6 cellular contexts compared by ENCODE assay signal in the genomic region with DNA sequence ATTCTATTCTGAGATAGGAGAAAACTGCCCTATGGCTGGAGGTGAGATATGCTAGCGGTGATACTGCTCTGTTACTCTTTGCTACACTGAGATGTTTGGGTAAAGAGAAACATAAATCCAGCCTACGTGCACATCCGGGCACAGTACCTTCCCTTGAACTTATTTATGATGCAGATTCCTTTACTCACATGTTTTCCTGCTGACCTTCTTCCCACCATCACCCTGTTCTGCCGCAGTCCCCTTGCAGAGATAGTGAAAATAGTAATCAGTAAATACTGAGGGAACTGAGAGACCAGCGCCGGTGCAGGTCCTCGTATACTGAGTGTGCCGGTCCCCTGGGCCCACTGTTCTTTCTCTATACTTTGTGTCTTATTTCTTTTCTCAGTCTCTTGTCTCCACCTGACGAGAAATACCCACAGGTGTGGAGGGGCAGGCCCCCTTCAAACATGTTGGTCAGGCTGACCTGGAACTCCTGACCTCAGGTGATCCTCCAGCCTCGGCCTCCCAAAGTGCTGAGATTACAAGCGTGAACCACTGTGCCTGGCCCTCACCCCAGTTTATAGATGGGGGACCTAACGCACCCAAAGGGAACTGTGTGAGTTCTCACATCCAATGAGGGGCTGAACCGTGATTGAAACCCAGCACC. TPM values are rescaled to one million over a fixed set of nuclear protein-coding genes. Genes with fewer than 3 reads are reported as not detected.
DNase-seq lines count a peak whose midpoint lies in the region; ATAC-seq and TF ChIP-seq lines count a peak whose summit lies in the region.
"Not testable (repeated sequence)": the region's sequence is repeated elsewhere in the genome, so short reads cannot be mapped to it uniquely, and the experiment has no call there.

No MANE protein-coding gene starts in this region.

- H3K27ac Mint-ChIP-seq in CD4-positive, CD25-positive, alpha-beta regulatory T cell = peak overlapping the region; percentile 90 to 97 (median 95)
- peak overlapping the region; percentile 87 for H3K27ac Mint-ChIP-seq in T-helper 1 cell treated with Interleukin-12 subunit alpha and Interleukin-12 subunit beta and Interleukin-4 antibody, amounts not matched to agents 30 μg/mL and 1 μg/mL, for 36 hours
- H3K27ac Mint-ChIP-seq in activated naive CD4-positive, alpha-beta T cell treated with anti-CD3 and anti-CD28 coated beads, Interleukin-2, amount 10 ng/mL, durations not matched to agents 7 days and 5 days = peak overlapping the region; percentile 93
- H3K27ac Mint-ChIP-seq in endothelial cell (ENCODE audit: unreplicated experiment) (peak overlapping the region; percentile 96), mesothelial cell of epicardium (peak overlapping the region; percentile 92)
- peak overlapping the region; percentile 74 for H3K27ac Mint-ChIP-seq in stimulated activated memory B cell treated with anti-CD40 and anti-IgM and Interleukin-4, amounts not matched to agents 10 μg/mL and 1 μg/mL and 100 μg/mL, for 72 hours

- peaks cover 18 to 52% (median 25%) of the 10 kb centered on the region in 4 donors for H3K4me1 Mint-ChIP-seq in CD4-positive, CD25-positive, alpha-beta regulatory T cell
- H3K4me1 Mint-ChIP-seq in T-helper 1 cell treated with Interleukin-12 subunit alpha and Interleukin-12 subunit beta and Interleukin-4 antibody, amounts not matched to agents 30 μg/mL and 1 μg/mL, for 36 hours (ENCODE audit: low read depth) = peaks cover 35% of the 10 kb centered on the region
- peaks cover 52% of the 10 kb centered on the region for H3K4me1 Mint-ChIP-seq in activated naive CD4-positive, alpha-beta T cell treated with anti-CD3 and anti-CD28 coated beads, Interleukin-2, amount 10 ng/mL, durations not matched to agents 7 days and 5 days
- peaks cover 43% of the 10 kb centered on the region for H3K4me1 Mint-ChIP-seq in endothelial cell (ENCODE audit: unreplicated experiment)
- peaks cover 35% of the 10 kb centered on the region for H3K4me1 Mint-ChIP-seq in mesothelial cell of epicardium
- H3K4me1 Mint-ChIP-seq in stimulated activated memory B cell treated with anti-CD40 and anti-IgM and Interleukin-4, amounts not matched to agents 10 μg/mL and 1 μg/mL and 100 μg/mL, for 72 hours = peaks cover 58% of the 10 kb centered on the region

- not testable (repeated sequence) for H3K9me3 Mint-ChIP-seq in CD4-positive, CD25-positive, alpha-beta regulatory T cell; T-helper 1 cell treated with Interleukin-12 subunit alpha and Interleukin-12 subunit beta and Interleukin-4 antibody, amounts not matched to agents 30 μg/mL and 1 μg/mL, for 36 hours; activated naive CD4-positive, alpha-beta T cell treated with anti-CD3 and anti-CD28 coated beads, Interleukin-2, amount 10 ng/mL, durations not matched to agents 7 days and 5 days; endothelial cell (ENCODE audit: unreplicated experiment); mesothelial cell of epicardium; stimulated activated memory B cell treated with anti-CD40 and anti-IgM and Interleukin-4, amounts not matched to agents 10 μg/mL and 1 μg/mL and 100 μg/mL, for 72 hours

- peak overlapping the region; percentile 81 for H3K4me3 ChIP-seq in CD4-positive, CD25-positive, alpha-beta regulatory T cell (ENCODE audit: low read depth, low read length)

- DNase-seq in CD4-positive, CD25-positive, alpha-beta regulatory T cell = peak in 2 of 3 donors; percentile 37 to 43
- DNase-seq in activated naive CD4-positive, alpha-beta T cell treated with anti-CD3 and anti-CD28 coated beads, Interleukin-2, amount 10 ng/mL, durations not matched to agents 7 days and 5 days = peak; percentile 43
- not testable (repeated sequence) for DNase-seq in endothelial cell (ENCODE audit: low spot score); mesothelial cell of epicardium (ENCODE audit: low spot score in 2 of 2, unreplicated experiment in 2 of 2)

- not testable (repeated sequence) for H3K36me3 Mint-ChIP-seq in CD4-positive, CD25-positive, alpha-beta regulatory T cell; endothelial cell (ENCODE audit: low read depth, unreplicated experiment); mesothelial cell of epicardium; stimulated activated memory B cell treated with anti-CD40 and anti-IgM and Interleukin-4, amounts not matched to agents 10 μg/mL and 1 μg/mL and 100 μg/mL, for 72 hours
- peaks cover 11% of the 10 kb centered on the region for H3K36me3 Mint-ChIP-seq in T-helper 1 cell treated with Interleukin-12 subunit alpha and Interleukin-12 subunit beta and Interleukin-4 antibody, amounts not matched to agents 30 μg/mL and 1 μg/mL, for 36 hours (ENCODE audit: low read depth)
- H3K36me3 Mint-ChIP-seq in activated naive CD4-positive, alpha-beta T cell treated with anti-CD3 and anti-CD28 coated beads, Interleukin-2, amount 10 ng/mL, durations not matched to agents 7 days and 5 days = peaks cover 12% of the 10 kb centered on the region

- H3K4me3 Mint-ChIP-seq in CD4-positive, CD25-positive, alpha-beta regulatory T cell = peak overlapping the region; percentile 83 to 91 (median 87)
- peak overlapping the region; percentile 64 for H3K4me3 Mint-ChIP-seq in T-helper 1 cell treated with Interleukin-12 subunit alpha and Interleukin-12 subunit beta and Interleukin-4 antibody, amounts not matched to agents 30 μg/mL and 1 μg/mL, for 36 hours
- peak overlapping the region; percentile 62 for H3K4me3 Mint-ChIP-seq in activated naive CD4-positive, alpha-beta T cell treated with anti-CD3 and anti-CD28 coated beads, Interleukin-2, amount 10 ng/mL, durations not matched to agents 7 days and 5 days
- H3K4me3 Mint-ChIP-seq in endothelial cell (ENCODE audit: unreplicated experiment) (peak overlapping the region; percentile 90), mesothelial cell of epicardium (peak overlapping the region; percentile 26)
- peak overlapping the region; percentile 67 for H3K4me3 Mint-ChIP-seq in stimulated activated memory B cell treated with anti-CD40 and anti-IgM and Interleukin-4, amounts not matched to agents 10 μg/mL and 1 μg/mL and 100 μg/mL, for 72 hours

- CTCF ChIA-PET in activated naive CD4-positive, alpha-beta T cell treated with anti-CD3 and anti-CD28 coated beads, Interleukin-2, amount 10 ng/mL, durations not matched to agents 7 days and 5 days (lab: Charles Lee) = not testable (repeated sequence)

- H3K36me3 ChIP-seq in CD4-positive, CD25-positive, alpha-beta regulatory T cell (ENCODE audit: control insufficient read depth, insufficient read depth, low read length) = not testable (repeated sequence)

- not testable (repeated sequence) for H3K27me3 Mint-ChIP-seq in CD4-positive, CD25-positive, alpha-beta regulatory T cell; T-helper 1 cell treated with Interleukin-12 subunit alpha and Interleukin-12 subunit beta and Interleukin-4 antibody, amounts not matched to agents 30 μg/mL and 1 μg/mL, for 36 hours (ENCODE audit: low read depth); activated naive CD4-positive, alpha-beta T cell treated with anti-CD3 and anti-CD28 coated beads, Interleukin-2, amount 10 ng/mL, durations not matched to agents 7 days and 5 days; endothelial cell (ENCODE audit: unreplicated experiment); mesothelial cell of epicardium (ENCODE audit: low read depth); stimulated activated memory B cell treated with anti-CD40 and anti-IgM and Interleukin-4, amounts not matched to agents 10 μg/mL and 1 μg/mL and 100 μg/mL, for 72 hours

- not testable (repeated sequence) for H3K27me3 ChIP-seq in CD4-positive, CD25-positive, alpha-beta regulatory T cell (ENCODE audit: control insufficient read depth, insufficient read depth, low read length)

- peaks cover 40% of the 10 kb centered on the region for H3K4me1 ChIP-seq in CD4-positive, CD25-positive, alpha-beta regulatory T cell (ENCODE audit: control insufficient read depth, insufficient read depth, low read length, poor library complexity, severe bottlenecking)

- not testable (repeated sequence) for H3K9me3 ChIP-seq in CD4-positive, CD25-positive, alpha-beta regulatory T cell (ENCODE audit: control insufficient read depth in 2 of 2, low read length in 2 of 2)

- H3K27ac ChIP-seq in CD4-positive, CD25-positive, alpha-beta regulatory T cell (ENCODE audit: insufficient read depth, low read length, poor library complexity, severe bottlenecking) = peak overlapping the region; percentile 68

- not testable (repeated sequence) for ATAC-seq in CD4-positive, CD25-positive, alpha-beta regulatory T cell (ENCODE audit: low read depth in 2 of 2)
- ATAC-seq in stimulated activated memory B cell treated with anti-CD40 and anti-IgM and Interleukin-4, amounts not matched to agents 10 μg/mL and 1 μg/mL and 100 μg/mL, for 72 hours = peak; percentile 48

- not testable (repeated sequence) for TF ChIP-seq CTCF in endothelial cell (IDR thresholded peaks at IDR 0.05; ENCODE audit: unreplicated experiment); mesothelial cell of epicardium (IDR thresholded peaks at IDR 0.05; ENCODE audit: unreplicated experiment)

RNA-seq across cellular contexts. Expression of a gene that starts 1.4 kb away (rescaled TPM):
- total RNA-seq in CD4-positive, CD25-positive, alpha-beta regulatory T cell = 59.0 TPM
- 10 to 100 TPM; 24.3 to 31.2 (median 29.0) TPM for polyA plus RNA-seq in CD4-positive, CD25-positive, alpha-beta regulatory T cell
- total RNA-seq in endothelial cell (ENCODE audit: unreplicated experiment) = 99.1 TPM
- total RNA-seq in mesothelial cell of epicardium = 83.4 to 91.1 TPM (median 89.5 TPM) in 3 replicates

RNA-seq across cellular contexts. Expression of a gene that starts 24.6 kb away (rescaled TPM):
- 36,047 TPM for total RNA-seq in CD4-positive, CD25-positive, alpha-beta regulatory T cell
- polyA plus RNA-seq in CD4-positive, CD25-positive, alpha-beta regulatory T cell = 1,000 to 10,000 TPM; 2,329 to 3,603 (median 2,794) TPM
- 4,747 TPM for total RNA-seq in endothelial cell (ENCODE audit: unreplicated experiment)
- 15,343 to 16,172 TPM (median 16,018 TPM) in 3 replicates for total RNA-seq in mesothelial cell of epicardium

RNA-seq across cellular contexts. Expression of a gene that starts 34.7 kb away (rescaled TPM):
- total RNA-seq in CD4-positive, CD25-positive, alpha-beta regulatory T cell = 132 TPM
- polyA plus RNA-seq in CD4-positive, CD25-positive, alpha-beta regulatory T cell = 10 to 100 TPM in 2 of 4 donors, 1 to 10 TPM in 2; 9.2 to 15.0 (median 11.9) TPM
- 1.7 TPM for total RNA-seq in endothelial cell (ENCODE audit: unreplicated experiment)
- 314 to 333 TPM (median 318 TPM) in 3 replicates for total RNA-seq in mesothelial cell of epicardium

RNA-seq across cellular contexts. Expression of a gene that starts 46.8 kb away (rescaled TPM):
- total RNA-seq in CD4-positive, CD25-positive, alpha-beta regulatory T cell = 34.6 TPM
- 10 to 100 TPM; 64.6 to 84.7 (median 73.1) TPM for polyA plus RNA-seq in CD4-positive, CD25-positive, alpha-beta regulatory T cell
- 37.4 TPM for total RNA-seq in endothelial cell (ENCODE audit: unreplicated experiment)
- total RNA-seq in mesothelial cell of epicardium = 23.1 to 27.8 TPM (median 27.4 TPM) in 3 replicates

RNA-seq across cellular contexts. Expression of a gene that starts 48.9 kb away (rescaled TPM):
- total RNA-seq in CD4-positive, CD25-positive, alpha-beta regulatory T cell = 49.4 TPM
- polyA plus RNA-seq in CD4-positive, CD25-positive, alpha-beta regulatory T cell = 100 to 1,000 TPM in 3 of 4 donors, 10 to 100 TPM in 1; 77.1 to 158 (median 115) TPM
- total RNA-seq in endothelial cell (ENCODE audit: unreplicated experiment) (44.7 TPM), mesothelial cell of epicardium (56.7 to 61.5 TPM (median 57.6 TPM) in 3 replicates)

Comparison
In these comparisons a context has a peak if more than half of its experiments do, and no peak if none do; other contexts are left out.
1. H3K4me3 Mint-ChIP-seq: peak in every context shown above with its lines; median percentile 90 in endothelial cell; 87 in CD4-positive, CD25-positive, alpha-beta regulatory T cell; 67 in stimulated activated memory B cell treated with anti-CD40 and anti-IgM and Interleukin-4, amounts not matched to agents 10 μg/mL and 1 μg/mL and 100 μg/mL, for 72 hours; 64 in T-helper 1 cell treated with Interleukin-12 subunit alpha and Interleukin-12 subunit beta and Interleukin-4 antibody, amounts not matched to agents 30 μg/mL and 1 μg/mL, for 36 hours; 62 in activated naive CD4-positive, alpha-beta T cell treated with anti-CD3 and anti-CD28 coated beads, Interleukin-2, amount 10 ng/mL, durations not matched to agents 7 days and 5 days; 26 in mesothelial cell of epicardium.
2. RNA of a gene that starts 34.7 kb away (total RNA-seq): 314 to 333 TPM in mesothelial cell of epicardium and 132 TPM in CD4-positive, CD25-positive, alpha-beta regulatory T cell (single experiment); 1.7 TPM in endothelial cell (single experiment); every median in the first group is over 10 times any median in the second.
3. Peak in every context shown above with its lines, with median percentiles within 50 percentile points of each other: H3K27ac Mint-ChIP-seq.